9 cellular contexts compared by ENCODE assay signal in genomic region chr10:108894402-108895301, GRCh38.
DNase-seq lines count a peak whose midpoint lies in the region; ATAC-seq lines count a peak whose summit lies in the region.
"Had no signal": no experiment of that assay in that cellular context is flagged by ENCODE, and none has a peak within 500 bp of the region (broad histone marks: within the 10 kb centered on the region; RNA-seq: fewer than 3 reads in every experiment).

No MANE protein-coding gene starts in this region.

- ATAC-seq in GM19324 (IDR thresholded peaks at IDR 0.05; ENCODE audit: low FRiP score, unreplicated experiment), result peak; percentile 80
- peak; percentile 83 for ATAC-seq in HG02678 (IDR thresholded peaks at IDR 0.05; ENCODE audit: unreplicated experiment)
- peak; percentile 69 for ATAC-seq in HG03439 (IDR thresholded peaks at IDR 0.05; ENCODE audit: unreplicated experiment)
- peak; percentile 94 for ATAC-seq in stimulated activated memory B cell treated with anti-CD40 and anti-IgM and Interleukin-4, amounts not matched to agents 10 μg/mL and 1 μg/mL and 100 μg/mL, for 72 hours
- no peak for ATAC-seq in stimulated activated naive CD8-positive, alpha-beta T cell treated with anti-CD3 and anti-CD28 coated beads, Interleukin-15, amount 100 ng/mL, for 72 hours
- ATAC-seq: right lobe of liver had no signal

- peak overlapping the region; percentile 44 for H3K4me3 Mint-ChIP-seq in stimulated activated memory B cell treated with anti-CD40 and anti-IgM and Interleukin-4, amounts not matched to agents 10 μg/mL and 1 μg/mL and 100 μg/mL, for 72 hours
- H3K4me3 Mint-ChIP-seq in stimulated activated naive CD8-positive, alpha-beta T cell treated with anti-CD3 and anti-CD28 coated beads, Interleukin-15, amount 100 ng/mL, for 72 hours, result no peak overlapping the region

- H3K27me3 Mint-ChIP-seq in stimulated activated memory B cell treated with anti-CD40 and anti-IgM and Interleukin-4, amounts not matched to agents 10 μg/mL and 1 μg/mL and 100 μg/mL, for 72 hours, result no peaks in the 10 kb centered on the region
- H3K27me3 Mint-ChIP-seq in stimulated activated naive CD8-positive, alpha-beta T cell treated with anti-CD3 and anti-CD28 coated beads, Interleukin-15, amount 100 ng/mL, for 72 hours, result no peaks in the 10 kb centered on the region

- DNase-seq in dedifferentiated amniotic fluid mesenchymal stem cell (ENCODE audit: extremely low spot score) (no peak), HT-29 (ENCODE audit: low spot score) (no peak)
- no peak for DNase-seq in stimulated activated naive CD8-positive, alpha-beta T cell treated with anti-CD3 and anti-CD28 coated beads, Interleukin-15, amount 100 ng/mL, for 72 hours
- DNase-seq: NCI-H510A treated with DMSO at 0.1 percent for 48 hours, right lobe of liver had no signal

- H3K4me1 Mint-ChIP-seq in stimulated activated memory B cell treated with anti-CD40 and anti-IgM and Interleukin-4, amounts not matched to agents 10 μg/mL and 1 μg/mL and 100 μg/mL, for 72 hours, result peaks cover 25% of the 10 kb centered on the region
- no peaks in the 10 kb centered on the region for H3K4me1 Mint-ChIP-seq in stimulated activated naive CD8-positive, alpha-beta T cell treated with anti-CD3 and anti-CD28 coated beads, Interleukin-15, amount 100 ng/mL, for 72 hours

- peak overlapping the region; percentile 66 for H3K27ac Mint-ChIP-seq in stimulated activated memory B cell treated with anti-CD40 and anti-IgM and Interleukin-4, amounts not matched to agents 10 μg/mL and 1 μg/mL and 100 μg/mL, for 72 hours
- peak overlapping the region in 1 of 2 donors; percentile 1 for H3K27ac Mint-ChIP-seq in stimulated activated naive CD8-positive, alpha-beta T cell treated with anti-CD3 and anti-CD28 coated beads, Interleukin-15, amount 100 ng/mL, for 72 hours

- no peaks in the 10 kb centered on the region for H3K36me3 Mint-ChIP-seq in stimulated activated memory B cell treated with anti-CD40 and anti-IgM and Interleukin-4, amounts not matched to agents 10 μg/mL and 1 μg/mL and 100 μg/mL, for 72 hours

- H3K9me3 Mint-ChIP-seq in stimulated activated memory B cell treated with anti-CD40 and anti-IgM and Interleukin-4, amounts not matched to agents 10 μg/mL and 1 μg/mL and 100 μg/mL, for 72 hours, result peaks cover 5% of the 10 kb centered on the region
- H3K9me3 Mint-ChIP-seq in stimulated activated naive CD8-positive, alpha-beta T cell treated with anti-CD3 and anti-CD28 coated beads, Interleukin-15, amount 100 ng/mL, for 72 hours, result peaks cover 0 to 15% of the 10 kb centered on the region in 2 donors
